1 cellular context compared by ENCODE assay signal in the genomic region with DNA sequence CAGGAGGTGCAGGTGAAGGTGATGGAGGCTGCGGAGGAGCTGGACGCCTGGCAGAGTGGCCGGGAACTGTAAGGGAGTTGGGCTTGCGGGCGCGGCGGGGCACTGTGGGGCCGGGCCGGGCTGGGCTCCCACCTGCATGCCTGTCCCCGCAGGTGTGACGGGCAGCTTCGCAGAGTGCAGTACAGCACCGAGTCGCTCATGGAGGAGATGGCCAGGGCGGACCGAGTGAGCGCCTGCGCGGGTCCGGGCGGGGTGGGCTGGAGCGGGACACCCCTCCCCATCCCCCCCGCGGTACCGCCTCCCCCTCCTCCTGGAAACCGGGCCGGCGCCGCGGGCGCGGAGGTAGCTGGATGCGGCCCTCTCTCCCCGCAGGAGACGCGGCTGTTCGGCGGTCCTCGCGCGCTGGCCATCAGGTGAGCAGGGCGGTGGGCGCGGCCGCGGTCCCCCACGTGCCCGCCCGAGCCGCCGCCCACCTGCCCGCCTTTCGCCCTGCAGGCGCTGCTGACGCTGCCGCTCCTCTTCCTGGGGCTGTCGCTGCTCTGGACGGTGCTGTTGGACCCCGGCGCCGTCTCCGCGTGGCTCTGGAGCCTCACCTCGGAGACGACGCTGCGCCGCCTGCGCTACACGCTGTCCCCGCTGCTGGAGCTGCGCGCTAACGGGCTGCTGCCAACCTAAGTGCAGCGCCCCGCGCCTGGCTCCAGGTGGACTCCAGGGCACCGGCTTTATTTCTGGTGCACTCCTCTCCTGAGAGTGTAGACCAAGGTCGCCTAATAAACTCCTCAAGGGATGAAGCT.
A peak's percentile ranks its signal among the peaks of the same experiment; 100 is the strongest.
TF ChIP-seq lines count a peak whose summit lies in the region.

No MANE protein-coding gene starts in this region.

TF ChIP-seq in H1, 55 proteins besides CTCF, POLR2A, EP300 and RAD21:
- TF ChIP-seq, protein P1, sequence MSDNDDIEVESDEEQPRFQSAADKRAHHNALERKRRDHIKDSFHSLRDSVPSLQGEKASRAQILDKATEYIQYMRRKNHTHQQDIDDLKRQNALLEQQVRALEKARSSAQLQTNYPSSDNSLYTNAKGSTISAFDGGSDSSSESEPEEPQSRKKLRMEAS (IDR thresholded peaks at IDR 0.05): peak; percentile 83
- TF ChIP-seq, protein P2, sequence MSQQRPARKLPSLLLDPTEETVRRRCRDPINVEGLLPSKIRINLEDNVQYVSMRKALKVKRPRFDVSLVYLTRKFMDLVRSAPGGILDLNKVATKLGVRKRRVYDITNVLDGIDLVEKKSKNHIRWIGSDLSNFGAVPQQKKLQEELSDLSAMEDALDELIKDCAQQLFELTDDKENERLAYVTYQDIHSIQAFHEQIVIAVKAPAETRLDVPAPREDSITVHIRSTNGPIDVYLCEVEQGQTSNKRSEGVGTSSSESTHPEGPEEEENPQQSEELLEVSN (IDR thresholded peaks at IDR 0.05): peak; percentile 90
- TF ChIP-seq, protein P3, sequence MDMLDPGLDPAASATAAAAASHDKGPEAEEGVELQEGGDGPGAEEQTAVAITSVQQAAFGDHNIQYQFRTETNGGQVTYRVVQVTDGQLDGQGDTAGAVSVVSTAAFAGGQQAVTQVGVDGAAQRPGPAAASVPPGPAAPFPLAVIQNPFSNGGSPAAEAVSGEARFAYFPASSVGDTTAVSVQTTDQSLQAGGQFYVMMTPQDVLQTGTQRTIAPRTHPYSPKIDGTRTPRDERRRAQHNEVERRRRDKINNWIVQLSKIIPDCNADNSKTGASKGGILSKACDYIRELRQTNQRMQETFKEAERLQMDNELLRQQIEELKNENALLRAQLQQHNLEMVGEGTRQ (IDR thresholded peaks at IDR 0.05; ENCODE audit: low read length): 0 out of 2 replicates have a peak, but pooled peaks have one; percentile 17
